2 cellular contexts compared by ENCODE assay signal in genomic region chr1:32263236-32263593, GRCh38. TPM values are rescaled to one million over a fixed set of nuclear protein-coding genes. Genes with fewer than 3 reads are reported as not detected.
"Had no signal": no experiment of that assay in that cellular context is flagged by ENCODE, and none has a peak within 500 bp of the region (broad histone marks: within the 10 kb centered on the region; RNA-seq: fewer than 3 reads in every experiment).

No MANE protein-coding gene starts in this region.

RNA-seq across cellular contexts. Expression of gene LCK, which starts 12.2 kb away (rescaled TPM):
- total RNA-seq: chondrocyte, neural crest cell had no signal
